17 cellular contexts compared by ENCODE assay signal in the genomic region with DNA sequence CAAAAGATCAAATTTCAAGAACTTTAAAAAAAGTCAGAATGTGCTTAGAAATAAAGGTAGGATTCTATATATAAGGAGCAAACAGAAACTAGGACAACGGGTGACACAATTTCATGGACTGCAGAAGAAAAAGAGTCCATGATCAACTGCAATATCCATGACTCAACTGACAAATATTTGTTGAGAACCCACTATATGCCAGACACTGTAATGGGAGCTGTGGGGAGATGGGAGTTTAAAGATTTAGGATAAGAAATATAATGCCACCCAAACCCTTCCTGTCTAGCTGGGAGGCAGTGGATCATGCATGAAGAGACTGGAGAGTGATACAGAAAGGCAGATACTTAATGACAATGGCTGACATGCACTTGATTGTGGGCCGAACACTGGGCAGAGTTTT. TPM values are rescaled to one million over a fixed set of nuclear protein-coding genes. Genes with fewer than 3 reads are reported as not detected.
DNase-seq lines count a peak whose midpoint lies in the region; ATAC-seq, FAIRE-seq and TF ChIP-seq lines count a peak whose summit lies in the region.
"Had no signal": no experiment of that assay in that cellular context is flagged by ENCODE, and none has a peak within 500 bp of the region (broad histone marks: within the 10 kb centered on the region; RNA-seq: fewer than 3 reads in every experiment).

No MANE protein-coding gene starts in this region.

- in situ Hi-C loops in K562 (cut with MboI) = no loop called here

- H3K9ac ChIP-seq in K562 (ENCODE audit: insufficient read depth in 1 of 2, low read depth in 2 of 2, low read length in 2 of 2) = no peak overlapping the region
- H3K9ac ChIP-seq: BLaER1 had no signal

- H3K79me2 ChIP-seq in K562 (ENCODE audit: control insufficient read depth, insufficient read depth, low read length) = no peaks in the 10 kb centered on the region

- no peak for TF ChIP-seq POLR2A in K562 (conservative IDR thresholded peaks at IDR 0.05)

- no peak overlapping the region for H3K4me2 ChIP-seq in K562 (ENCODE audit: insufficient read depth, low read length)
- H3K4me2 ChIP-seq: BLaER1 had no signal

- H4K20me1 ChIP-seq in K562 (replicated peaks; ENCODE audit: control insufficient read depth, insufficient read depth, low read length) = no peaks in the 10 kb centered on the region
- H4K20me1 ChIP-seq: BLaER1 had no signal

- FAIRE-seq in K562 (lab: Jason Lieb, UNC) = no peak
- FAIRE-seq: D721Med had no signal

- CTCF ChIA-PET in K562 (lab: Yijun Ruan, JAX; ENCODE audit: low intra/inter-chr PET ratio) = no interaction called here

- H3K27ac ChIP-seq in K562 (ENCODE audit: extremely low read depth, low read depth, low read length) = no peak overlapping the region
- H3K27ac ChIP-seq: BLaER1 had no signal

- POLR2A ChIA-PET in K562 (lab: Yijun Ruan, JAX) = no interaction called here

- no TSS peak for BruUV-seq in K562 (replicated peaks; lab: Mats Ljungman, UMichigan)

- H3K4me3 ChIP-seq in K562 = no peak overlapping the region
- H3K4me3 ChIP-seq: BLaER1 had no signal

- H3K9me1 ChIP-seq in K562 (ENCODE audit: control insufficient read depth, insufficient read depth, low read length) = no peaks in the 10 kb centered on the region

- H3K36me3 ChIP-seq in K562 (ENCODE audit: control insufficient read depth, insufficient read depth, low read length) = no peaks in the 10 kb centered on the region
- H3K36me3 ChIP-seq: BLaER1 had no signal

- TF ChIP-seq RAD21 in K562 (CRISPR knock-in tag; conservative IDR thresholded peaks at IDR 0.05 in 1 of 2, IDR thresholded peaks at IDR 0.05 in 1 of 2) = no peak

- no peaks in the 10 kb centered on the region; a peak in 1 of 5 replicates for H3K27me3 ChIP-seq in K562 (ENCODE audit: control insufficient read depth in 2 of 2, insufficient read depth in 2 of 2, low read length in 2 of 2)
- H3K27me3 ChIP-seq: BLaER1 had no signal

- no peak overlapping the region for H2AFZ ChIP-seq in K562 (ENCODE audit: low read depth, low read length)

- intact Hi-C loops in K562 (cut with micrococcal nuclease) = no loop called here

- peak; percentile 14 for DNase-seq in Daoy (ENCODE audit: low read depth)
- peak; percentile 51 for DNase-seq in LHCN-M2 (ENCODE audit: low read depth)
- DNase-seq in K562 (ENCODE audit: extremely low read depth in 1 of 4, low spot score in 3 of 4) = no peak
- peak; percentile 38 for DNase-seq in iris pigment epithelial cell (ENCODE audit: low read depth)
- no peak for DNase-seq in SK-N-DZ (ENCODE audit: low spot score)
- no peak for DNase-seq in islet precursor cell
- no peak for DNase-seq in COLO829 (ENCODE audit: low spot score)
- DNase-seq: CD8-positive, alpha-beta T cell; H9; NCI-H1417 treated with DMSO at 0.1 percent for 48 hours; NCI-H1930; NCI-H446 treated with DMSO at 0.1 percent for 48 hours; NCI-H748 treated with DMSO at 0.1 percent for 48 hours; OCI-M1 had no signal

- no peaks in the 10 kb centered on the region for H3K9me3 ChIP-seq in K562 (replicated peaks; ENCODE audit: control insufficient read depth, insufficient read depth, low read depth, low read length)
- H3K9me3 ChIP-seq: BLaER1 had no signal

- 3% methylated on average over 2 of the region's 2 CpGs for WGBS in K562 (ENCODE audit: insufficient coverage, low coverage, missing lambda C conversion rate)

- ATAC-seq in K562 (no peak), GM21528 (IDR thresholded peaks at IDR 0.05; ENCODE audit: low FRiP score, unreplicated experiment) (no peak)
- ATAC-seq: CD8-positive, alpha-beta T cell had no signal

- no peak for TF ChIP-seq EP300 in K562 (IDR thresholded peaks at IDR 0.05; ENCODE audit: low read length)

- no peak for TF ChIP-seq CTCF in K562 (IDR thresholded peaks at IDR 0.05 in 2 of 3, conservative IDR thresholded peaks at IDR 0.05 in 1 of 3; ENCODE audit: insufficient read depth in 2 of 3, low read depth in 1 of 3, low read length in 3 of 3)

- H3K4me1 ChIP-seq in K562 (replicated peaks in 1 of 2; ENCODE audit: control insufficient read depth in 2 of 2, insufficient read depth in 2 of 2, low read length in 2 of 2) = no peaks in the 10 kb centered on the region; a peak in 1 of 5 replicates
- H3K4me1 ChIP-seq: BLaER1 had no signal

TF ChIP-seq in K562, 482 proteins besides CTCF, POLR2A, EP300 and RAD21:
- TF ChIP-seq, protein P1, sequence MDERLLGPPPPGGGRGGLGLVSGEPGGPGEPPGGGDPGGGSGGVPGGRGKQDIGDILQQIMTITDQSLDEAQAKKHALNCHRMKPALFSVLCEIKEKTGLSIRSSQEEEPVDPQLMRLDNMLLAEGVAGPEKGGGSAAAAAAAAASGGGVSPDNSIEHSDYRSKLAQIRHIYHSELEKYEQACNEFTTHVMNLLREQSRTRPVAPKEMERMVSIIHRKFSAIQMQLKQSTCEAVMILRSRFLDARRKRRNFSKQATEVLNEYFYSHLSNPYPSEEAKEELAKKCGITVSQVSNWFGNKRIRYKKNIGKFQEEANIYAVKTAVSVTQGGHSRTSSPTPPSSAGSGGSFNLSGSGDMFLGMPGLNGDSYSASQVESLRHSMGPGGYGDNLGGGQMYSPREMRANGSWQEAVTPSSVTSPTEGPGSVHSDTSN (CRISPR knock-in tag; IDR thresholded peaks at IDR 0.05; ENCODE audit: low read depth) = no peak
- TF ChIP-seq, protein P1 (tag; conservative IDR thresholded peaks at IDR 0.05; ENCODE audit: low read depth) = no peak
- TF ChIP-seq FOSL1 (tag; conservative IDR thresholded peaks at IDR 0.05) = peak; percentile 35; the same call in 1 of the 2 replicates

RNA-seq across cellular contexts. Expression of a gene that starts 27.6 kb away (rescaled TPM):
- 9.7 and 12.6 TPM in 2 replicates for total RNA-seq in Daoy (2014; rRNA removed; shearing (Covaris generic))
- total RNA-seq in LHCN-M2 (2014; rRNA removed) = 10.2 and 12.4 TPM in 2 replicates
- polyA plus RNA-seq in LHCN-M2 (2012) = 2.7 TPM
- 0.65 and 3.1 TPM in 2 replicates for total RNA-seq in K562 (2011; cell fraction: chromatin; rRNA removed; ENCODE audit: low replicate concordance)
- 0.50 and 0.66 TPM in 2 replicates for total RNA-seq in K562 (2011; cell fraction: nucleolus; rRNA removed)
- 1.3 and 2.4 TPM in 2 replicates for total RNA-seq in K562 (2011; cell fraction: nucleoplasm; rRNA removed)
- total RNA-seq in K562 (2014; rRNA removed) = 7.4 and 8.5 TPM in 2 replicates
- 13.7 and 16.4 TPM in 2 replicates for total RNA-seq in K562 (2014; rRNA removed; fragmentation: Illumina TruSeq; extraction: Trizol)
- 14.0 and 15.2 TPM in 2 replicates for total RNA-seq in K562 (2015; rRNA removed; fragmentation: Illumina TruSeq; extraction: Trizol)
- total RNA-seq in K562 (2021) = 5.6 and 6.2 TPM in 2 replicates
- polyA plus RNA-seq in K562 (2011; rRNA removed) = 2.7 and 3.4 TPM in 2 replicates
- 1.2 TPM in 2 replicates for polyA plus RNA-seq in K562 (2011; cell fraction: cytosol; rRNA removed)
- polyA plus RNA-seq in K562 (2011; cell fraction: nucleus; rRNA removed) = 0.87 and 1.1 TPM in 2 replicates
- polyA plus RNA-seq in K562 (2012) = 5.6 and 6.2 TPM in 2 replicates
- polyA plus RNA-seq in K562 (2014; fragmentation: Illumina TruSeq; extraction: Trizol) = 14.4 and 15.3 TPM in 2 replicates
- polyA plus RNA-seq in K562 (2014; fragmentation: Nextera tagmentation; extraction: Ambion mirVana) = 1 to 10 TPM; 3.3 to 3.5 TPM
- 7.9 and 9.9 TPM in 2 replicates for polyA plus RNA-seq in K562 (2014; rRNA removed)
- polyA minus RNA-seq in K562 (2011; rRNA and poly(A)+ RNA removed) = 2.1 and 2.8 TPM in 2 replicates
- polyA minus RNA-seq in K562 (2011; cell fraction: cytosol; rRNA and poly(A)+ RNA removed) = 1.5 TPM in 2 replicates
- 1.5 and 2.8 TPM in 2 replicates for polyA minus RNA-seq in K562 (2011; cell fraction: nucleus; rRNA and poly(A)+ RNA removed)
- polyA plus RNA-seq in SK-N-DZ (2014; cell fraction: cytosol; rRNA removed) = 14.5 and 17.6 TPM in 2 replicates
- polyA plus RNA-seq in SK-N-DZ (2014; cell fraction: nucleus; rRNA removed) = 15.8 and 16.5 TPM in 2 replicates

Comparison
In these comparisons a context has a peak if more than half of its experiments do, and no peak if none do; other contexts are left out.
1. DNase-seq: peak in Daoy (single experiment), LHCN-M2 (single experiment) and iris pigment epithelial cell (single experiment); none in K562 (0 of 4), SK-N-DZ (single experiment), islet precursor cell (single experiment) and COLO829 (single experiment).